ENCODE assay signal across 26 cellular contexts in genomic region chr12:28145211-28145610, GRCh38.
"Had no signal": no experiment of that assay in that cellular context is flagged by ENCODE, and none has a peak within 500 bp of the region (broad histone marks: within the 10 kb centered on the region; RNA-seq: fewer than 3 reads in every experiment).

No MANE protein-coding gene starts in this region.

- H3K9me3 ChIP-seq: left lung, lower lobe of right lung, neutrophil, pancreas, prostate gland, spleen, suprapubic skin, thoracic aorta, tibial artery, upper lobe of right lung had no signal

- H3K4me3 ChIP-seq: hepatocyte, left lung, lower lobe of right lung, neural progenitor cell, pancreas, prostate gland, skin epidermis, spleen, suprapubic skin, thoracic aorta, tibial artery, upper lobe of right lung had no signal

- H3K4me1 ChIP-seq: left lung, lower lobe of right lung, neural progenitor cell, pancreas, prostate gland, spleen, suprapubic skin, tibial artery, upper lobe of right lung had no signal

- H3K79me2 ChIP-seq: hepatocyte had no signal

- H3K4me2 ChIP-seq: hepatocyte, neural progenitor cell had no signal

- H3K27me3 ChIP-seq: hepatocyte, left lung, neural progenitor cell, neutrophil, pancreas, spleen, suprapubic skin, tibial artery, upper lobe of right lung had no signal

- FAIRE-seq: keratinocyte, pancreas, urothelium cell line had no signal

- H3K27ac ChIP-seq: hepatocyte, left lung, lower lobe of right lung, neural progenitor cell, neutrophil, pancreas, prostate gland, skin epidermis, spleen, suprapubic skin, thoracic aorta, tibial artery, upper lobe of right lung had no signal

- H2AFZ ChIP-seq: hepatocyte, neural progenitor cell had no signal

- H3K9ac ChIP-seq: neural progenitor cell had no signal

- DNase-seq: kidney glomerular epithelial cell; left colon; left lung; lower lobe of right lung; mesendoderm; naive B cell; natural killer cell; pancreas; posterior cingulate gyrus; retina; right cardiac atrium; spleen; stimulated activated CD4-positive, alpha-beta T cell treated with anti-CD3 and anti-CD28 coated beads, Interleukin-4, amount 100 ng/mL, for 24 hours; stimulated activated naive CD4-positive, alpha-beta T cell; tibial artery; trophoblast cell; upper lobe of right lung had no signal

- H3K36me3 ChIP-seq: left lung, lower lobe of right lung, neural progenitor cell, neutrophil, pancreas, prostate gland, spleen, suprapubic skin, thoracic aorta, tibial artery, upper lobe of right lung had no signal
